ENCODE assay signal across 17 cellular contexts in the genomic region with DNA sequence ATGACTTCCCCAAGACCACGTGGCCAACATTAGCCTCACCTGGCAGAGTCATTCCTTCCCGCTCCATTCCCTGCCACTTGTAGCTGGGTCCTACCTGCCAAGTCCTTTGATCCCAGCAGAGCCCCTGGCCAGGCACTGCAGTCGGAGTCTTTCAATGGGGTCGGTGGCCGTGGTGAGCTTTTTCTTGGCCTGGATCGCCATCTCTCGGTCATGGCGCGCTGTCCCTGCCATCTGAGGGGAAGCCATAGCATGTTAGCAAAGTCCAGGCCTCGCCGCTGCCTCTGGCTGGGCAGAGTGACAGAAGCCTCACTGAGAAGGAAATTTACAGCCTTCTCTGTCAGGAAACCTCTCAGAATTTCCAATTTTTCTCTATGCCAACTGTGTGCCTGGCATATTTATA. TPM values are rescaled to one million over a fixed set of nuclear protein-coding genes. Genes with fewer than 3 reads are reported as not detected.
A peak's percentile ranks its signal among the peaks of the same experiment; 100 is the strongest.
DNase-seq lines count a peak whose midpoint lies in the region; ATAC-seq, FAIRE-seq and TF ChIP-seq lines count a peak whose summit lies in the region.
"Had no signal": no experiment of that assay in that cellular context is flagged by ENCODE, and none has a peak within 500 bp of the region (broad histone marks: within the 10 kb centered on the region; RNA-seq: fewer than 3 reads in every experiment).

No MANE protein-coding gene starts in this region.

- RAD21 ChIA-PET in GM12878 (lab: Charles Lee; ENCODE audit: unreplicated experiment) = interaction anchor here (1.0 to 3.4 kb wide), 6 partner anchors 46 to 271 kb away, joined by 3 to 24 read pairs (median 4); no protein-coding TSS in a partner anchor

- H3K9me3 Mint-ChIP-seq in HFFc6 = peaks cover 15% of the 10 kb centered on the region

- no peak for FAIRE-seq in GM12878 (lab: Jason Lieb, UNC)
- FAIRE-seq: bronchial epithelial cell had no signal

- POLR2A ChIA-PET in GM12878 (lab: Charles Lee) = no interaction called here

- SMC1A ChIA-PET in GM12878 (lab: Charles Lee; ENCODE audit: uncharacterized antibody, unreplicated experiment) = interaction anchor here (1.0 to 13.1 kb wide), 7 partner anchors 14 to 152 kb away, joined by 3 to 276 read pairs (median 4); no protein-coding TSS in a partner anchor

- peaks cover 2% of the 10 kb centered on the region for H3K27me3 Mint-ChIP-seq in HFFc6 (ENCODE audit: insufficient read depth)

- H3K9me3 ChIP-seq in GM12878 (replicated peaks; ENCODE audit: control insufficient read depth, insufficient read depth, low read length) (peaks cover 4% of the 10 kb centered on the region; the same call in 2 of the 3 replicates), mammary epithelial cell (replicated peaks; ENCODE audit: insufficient read depth, low read length) (no peaks in the 10 kb centered on the region)
- H3K9me3 ChIP-seq: sigmoid colon, SJCRH30 had no signal

- TF ChIP-seq RAD21 in GM12878 (IDR thresholded peaks at IDR 0.05; ENCODE audit: insufficient read depth, low read depth, low read length) = peak; percentile 46; the same call in 1 of the 2 replicates

- H3K4me1 ChIP-seq in GM12878 (ENCODE audit: control insufficient read depth, insufficient read depth, low read length) (peaks cover 4% of the 10 kb centered on the region; the same call in 1 of the 2 replicates), mammary epithelial cell (ENCODE audit: insufficient read depth, low read length) (peaks cover 31% of the 10 kb centered on the region)
- H3K4me1 ChIP-seq: SJCRH30 had no signal

- no peak overlapping the region for H3K27ac Mint-ChIP-seq in HFFc6

- H3K4me1 Mint-ChIP-seq in HFFc6 (ENCODE audit: low read depth) = peaks cover 56% of the 10 kb centered on the region

- 57% methylated on average over 11 of the region's 11 CpGs for WGBS in GM12878 (ENCODE audit: insufficient coverage, insufficient replicate concordance, low lambda C conversion rate, missing lambda C conversion rate)
- 93% methylated on average over 11 of the region's 11 CpGs for WGBS in mammary epithelial cell (ENCODE audit: low coverage, missing lambda C conversion rate)

- H3K79me2 ChIP-seq in GM12878 (ENCODE audit: control insufficient read depth, insufficient read depth, low read length) (no peaks in the 10 kb centered on the region), mammary epithelial cell (ENCODE audit: insufficient read depth, low read length) (no peaks in the 10 kb centered on the region)

- intact Hi-C loops in GM12878 (cut with micrococcal nuclease; ENCODE audit: unreplicated experiment) = loop anchor here (10.0 kb wide), 1 partner anchor 486 kb away; no protein-coding TSS in a partner anchor
- intact Hi-C loops in mammary epithelial cell (cut with micrococcal nuclease) = loop anchor here (10.0 kb wide), 1 partner anchor 696 kb away; no protein-coding TSS in a partner anchor

- H3K4me2 ChIP-seq in GM12878 (ENCODE audit: control insufficient read depth, insufficient read depth) (no peak overlapping the region), mammary epithelial cell (ENCODE audit: insufficient read depth, low read depth, low read length) (no peak overlapping the region)

- no peak for TF ChIP-seq EP300 in GM12878 (IDR thresholded peaks at IDR 0.05; ENCODE audit: borderline replicate concordance in 1 of 2, control insufficient read depth in 1 of 2, low read depth in 2 of 2, low read length in 2 of 2)

- H3K36me3 ChIP-seq in GM12878 (ENCODE audit: control insufficient read depth in 2 of 2, insufficient read depth in 2 of 2, low read length in 1 of 2) = no peaks in the 10 kb centered on the region
- H3K36me3 ChIP-seq in mammary epithelial cell (ENCODE audit: insufficient read depth, low read length) = no peaks in the 10 kb centered on the region
- H3K36me3 ChIP-seq: heart left ventricle, sigmoid colon, SJCRH30 had no signal

- BruUV-seq in GM12878 (replicated peaks; lab: Mats Ljungman, UMichigan) = no TSS peak
- BruUV-seq in mammary epithelial cell (replicated peaks; lab: Mats Ljungman, UMichigan) = no TSS peak

- peak; percentile 32 for TF ChIP-seq CTCF in C4-2B (conservative IDR thresholded peaks at IDR 0.05)
- TF ChIP-seq CTCF in HFFc6 (IDR thresholded peaks at IDR 0.05) = peak; percentile 14; the same call in 1 of the 2 replicates
- TF ChIP-seq CTCF in GM12878 (IDR thresholded peaks at IDR 0.05 in 2 of 3, conservative IDR thresholded peaks at IDR 0.05 in 1 of 3; ENCODE audit: control insufficient read depth in 2 of 3, extremely low read depth in 1 of 3, insufficient read depth in 1 of 3, low read depth in 3 of 3, low read length in 3 of 3) = peak in 2 of 3 experiments; percentile 7 to 36; a peak in 1 of 6 replicates
- TF ChIP-seq CTCF in mammary epithelial cell (conservative IDR thresholded peaks at IDR 0.05 in 1 of 2, IDR thresholded peaks at IDR 0.05 in 1 of 2; ENCODE audit: extremely low read depth in 1 of 2, insufficient read depth in 1 of 2, low read depth in 1 of 2, low read length in 2 of 2) = no peak

- dilution Hi-C loops in mammary epithelial cell (cut with HindIII; ENCODE audit: low sequenced_read_pairs) = no loop called here

- H2AFZ ChIP-seq in GM12878 (ENCODE audit: control insufficient read depth, low read depth, low read length) (no peak overlapping the region), mammary epithelial cell (ENCODE audit: low read depth, low read length) (no peak overlapping the region)

- H3K9ac ChIP-seq in GM12878 (ENCODE audit: control insufficient read depth, insufficient read depth, low read length) (no peak overlapping the region), mammary epithelial cell (ENCODE audit: insufficient read depth, low read length) (no peak overlapping the region)

- ATAC-seq in GM12878 = peak; percentile 65
- no peak for ATAC-seq in GM19452 (IDR thresholded peaks at IDR 0.05; ENCODE audit: unreplicated experiment)
- no peak for ATAC-seq in HG03378 (IDR thresholded peaks at IDR 0.05; ENCODE audit: unreplicated experiment)
- ATAC-seq: heart left ventricle; naive thymus-derived CD4-positive, alpha-beta T cell; stimulated activated naive CD8-positive, alpha-beta T cell treated with anti-CD3 and anti-CD28 coated beads, Interleukin-15, Interleukin-2, amounts not matched to agents 100 U/mL and 50 U/mL, for 24 hours had no signal

- CTCF ChIA-PET in GM12878 (lab: Yijun Ruan, JAX) = interaction anchor here (1.1 to 16.3 kb wide), 9 partner anchors 12 to 270 kb away, joined by 3 to 359 read pairs (median 8); no protein-coding TSS in a partner anchor
- CTCF ChIA-PET in mammary epithelial cell (lab: Charles Lee; ENCODE audit: low non-redundant PET) = no interaction called here

- in situ Hi-C loops in GM12878 (cut with MboI) (loop anchor here (5.0 kb wide), 3 partner anchors 144 to 829 kb away; no protein-coding TSS in a partner anchor), mammary epithelial cell (cut with MboI; ENCODE audit: low sequenced_read_pairs in 2 of 2) (loop anchor here (5.0 to 25.0 kb wide), 4 partner anchors 144 to 834 kb away; no protein-coding TSS in a partner anchor)

- H3K4me3 Mint-ChIP-seq in HFFc6 = no peak overlapping the region
- H3K4me3 Mint-ChIP-seq: naive thymus-derived CD4-positive, alpha-beta T cell had no signal

- H4K20me1 ChIP-seq in GM12878 (ENCODE audit: control insufficient read depth, insufficient read depth) = no peaks in the 10 kb centered on the region
- no peaks in the 10 kb centered on the region for H4K20me1 ChIP-seq in mammary epithelial cell (ENCODE audit: insufficient read depth, low read length)

- no peak for TF ChIP-seq POLR2A in GM12878 (IDR thresholded peaks at IDR 0.05; ENCODE audit: low read depth, low read length)

- H3K27me3 ChIP-seq in GM12878 (replicated peaks in 1 of 2; ENCODE audit: control insufficient read depth in 2 of 2, insufficient read depth in 2 of 2, low read length in 1 of 2) (no peaks in the 10 kb centered on the region), mammary epithelial cell (ENCODE audit: insufficient read depth, low read length) (no peaks in the 10 kb centered on the region)
- H3K27me3 ChIP-seq: SJCRH30 had no signal

- H3K27ac ChIP-seq in C4-2B = no peak overlapping the region
- no peak overlapping the region for H3K27ac ChIP-seq in GM12878 (ENCODE audit: control insufficient read depth, insufficient read depth)
- no peak overlapping the region for H3K27ac ChIP-seq in mammary epithelial cell (ENCODE audit: insufficient read depth, low read depth, low read length)
- H3K27ac ChIP-seq: heart left ventricle, sigmoid colon, SJCRH30 had no signal

- no peak overlapping the region for H3K4me3 ChIP-seq in GM12878
- no peak overlapping the region for H3K4me3 ChIP-seq in mammary epithelial cell (replicated peaks in 1 of 3; ENCODE audit: insufficient read depth in 1 of 3, low read depth in 2 of 3, low read length in 3 of 3)
- H3K4me3 ChIP-seq: heart left ventricle, sigmoid colon, SJCRH30 had no signal

- peaks cover 8% of the 10 kb centered on the region for H3K36me3 Mint-ChIP-seq in HFFc6 (ENCODE audit: low read depth)

- DNase-seq in HFFc6 = no peak
- DNase-seq in GM12878 (ENCODE audit: low read depth, low spot score) = no peak
- peak; percentile 25 for DNase-seq in middle frontal gyrus (ENCODE audit: extremely low spot score, low spot score)
- DNase-seq in NCI-H510A treated with DMSO at 0.1 percent for 48 hours (lab: John Stamatoyannopoulos, UW) = no peak
- no peak for DNase-seq in mammary epithelial cell
- DNase-seq: C1 segment of cervical spinal cord; naive thymus-derived CD4-positive, alpha-beta T cell; NCI-H1417 treated with DMSO at 0.1 percent for 48 hours; sigmoid colon; stimulated activated naive CD8-positive, alpha-beta T cell treated with anti-CD3 and anti-CD28 coated beads, Interleukin-15, Interleukin-2, amounts not matched to agents 100 U/mL and 50 U/mL, for 24 hours had no signal

RNA-seq across cellular contexts. Expression of gene CAPSL, which starts 17.5 kb away (rescaled TPM):
- under 1 TPM in 5 of 6 experiments, not detected in 1; 0.19 to 0.52 (median 0.35) TPM for total RNA-seq in HFFc6 (2021; fragmentation: NEBNext Ultra II Directional; extraction: Animal tissue kit (Norgen Biotek cat#: 25700))
- not detected in 2 replicates for total RNA-seq in GM12878 (2013; cell fraction: nucleolus; rRNA removed)
- 0.11 TPM in 1 of 2 replicates, not detected in the other for total RNA-seq in GM12878 (2014; rRNA removed)
- total RNA-seq in GM12878 (2014; rRNA removed; fragmentation: Illumina TruSeq; extraction: Trizol) = 0.18 TPM in 1 of 2 replicates, not detected in the other
- total RNA-seq in GM12878 (2021) = not detected in 2 replicates
- not detected for polyA plus RNA-seq in GM12878 (2011; ENCODE audit: low read depth)
- 0.57 and 0.69 TPM in 2 replicates for polyA plus RNA-seq in GM12878 (2011; rRNA removed)
- polyA plus RNA-seq in GM12878 (2011; cell fraction: cytosol; rRNA removed) = 0.07 and 0.17 TPM in 2 replicates
- 0.16 and 0.34 TPM in 2 replicates for polyA plus RNA-seq in GM12878 (2011; cell fraction: nucleus; rRNA removed)
- polyA plus RNA-seq in GM12878 (2012) = not detected in 2 replicates
- not detected in 2 replicates for polyA plus RNA-seq in GM12878 (2014; fragmentation: Illumina TruSeq; extraction: Trizol)
- under 1 TPM in 1 of 2 experiments, not detected in 1; 0.20 TPM for polyA plus RNA-seq in GM12878 (2014; fragmentation: Nextera tagmentation; extraction: Ambion mirVana)
- 0.14 TPM in 1 of 2 replicates, not detected in the other for polyA plus RNA-seq in GM12878 (2014; rRNA removed)
- under 1 TPM in 1 of 2 experiments, not detected in 1; 0.19 TPM for polyA plus RNA-seq in GM12878 (2016; fragmentation: Nextera tagmentation; extraction: Ambion mirVana)
- not detected in 2 replicates for polyA minus RNA-seq in GM12878 (2011; rRNA and poly(A)+ RNA removed)
- polyA minus RNA-seq in GM12878 (2011; cell fraction: cytosol; rRNA and poly(A)+ RNA removed) = not detected in 2 replicates
- polyA minus RNA-seq in GM12878 (2011; cell fraction: nucleus; rRNA and poly(A)+ RNA removed) = 0.60 TPM in 1 of 2 replicates, not detected in the other
- total RNA-seq in mammary epithelial cell = not detected
- polyA plus RNA-seq in mammary epithelial cell = not detected
- not detected for polyA minus RNA-seq in mammary epithelial cell
- total RNA-seq: bronchial epithelial cell; epithelial cell of proximal tubule; heart left ventricle; naive thymus-derived CD4-positive, alpha-beta T cell; sigmoid colon; SJCRH30 had no signal
- polyA plus RNA-seq: heart left ventricle; naive thymus-derived CD4-positive, alpha-beta T cell; sigmoid colon had no signal

Comparison
In these comparisons a context has a peak if more than half of its experiments do, and no peak if none do; other contexts are left out.
1. CTCF ChIP-seq: peak in C4-2B (single experiment), HFFc6 (single experiment) and GM12878 (2 of 3); none in mammary epithelial cell (0 of 2).